ENCODE assay signal across 15 cellular contexts in genomic region chr12:106274012-106274411, GRCh38.
"Had no signal": no experiment of that assay in that cellular context is flagged by ENCODE, and none has a peak within 500 bp of the region (broad histone marks: within the 10 kb centered on the region; RNA-seq: fewer than 3 reads in every experiment).

No MANE protein-coding gene starts in this region.

- FAIRE-seq: astrocyte, endometrium, kidney, small intestine, urothelium cell line had no signal

- DNase-seq: activated CD4-positive, alpha-beta memory T cell treated with anti-CD3 and anti-CD28 coated beads, Interleukin-2, amount 10 ng/mL, durations not matched to agents 7 days and 5 days; activated CD4-positive, alpha-beta T cell treated with anti-CD3 and anti-CD28 coated beads for 4 hours; activated naive CD4-positive, alpha-beta T cell treated with anti-CD3 and anti-CD28 coated beads, Interleukin-2, amount 10 ng/mL, durations not matched to agents 7 days and 5 days; activated T-cell treated with anti-CD3 and anti-CD28 coated beads, Interleukin-2, amount 50 U/mL, for 24 hours; kidney; left ventricle myocardium superior; posterior cingulate gyrus; right cardiac atrium; T-helper 17 cell had no signal

- H3K27me3 ChIP-seq: cardiac muscle cell had no signal

- H3K27ac ChIP-seq: cardiac muscle cell had no signal

- ATAC-seq: left ventricle myocardium superior, right cardiac atrium, T-helper 17 cell, WTC11 had no signal

- H3K36me3 ChIP-seq: cardiac muscle cell had no signal

- H3K4me3 ChIP-seq: cardiac muscle cell had no signal
